Comparison of ENCODE assay signal across 8 cellular contexts in genomic region chr12:54853933-54854538, GRCh38. TPM values are rescaled to one million over a fixed set of nuclear protein-coding genes. Genes with fewer than 3 reads are reported as not detected.
A peak's percentile ranks its signal among the peaks of the same experiment; 100 is the strongest.
DNase-seq lines count a peak whose midpoint lies in the region; ATAC-seq, FAIRE-seq and TF ChIP-seq lines count a peak whose summit lies in the region.

MUCL1 (plus strand) TSS chr12:54854516; CDS start chr12:54854583, 67 bp downstream.

- POLR2A ChIA-PET in GM12878 (lab: Charles Lee), result no interaction called here

- H3K4me3 ChIP-seq in GM12878, result no peak within 1 kb of the TSS

- H2AFZ ChIP-seq in GM12878 (ENCODE audit: control insufficient read depth, low read depth, low read length), result no peak within 1 kb of the TSS

- SMC1A ChIA-PET in GM12878 (lab: Charles Lee; ENCODE audit: uncharacterized antibody, unreplicated experiment), result interaction anchor here (0.9 to 3.8 kb wide), 9 partner anchors 80 to 218 kb away, joined by 3 to 18 read pairs (median 5); no protein-coding TSS in a partner anchor

- H3K36me3 ChIP-seq in GM12878 (ENCODE audit: control insufficient read depth in 2 of 2, insufficient read depth in 2 of 2, low read length in 1 of 2), result no peaks in the 10 kb centered on the region

- peak; percentile 93 for TF ChIP-seq RAD21 in GM12878 (IDR thresholded peaks at IDR 0.05; ENCODE audit: insufficient read depth, low read depth, low read length)

- RAD21 ChIA-PET in GM12878 (lab: Charles Lee; ENCODE audit: unreplicated experiment), result interaction anchor here (0.8 to 2.3 kb wide), 6 partner anchors 103 to 218 kb away, joined by 3 to 14 read pairs (median 5); no protein-coding TSS in a partner anchor

- no peak for TF ChIP-seq EP300 in GM12878 (IDR thresholded peaks at IDR 0.05; ENCODE audit: borderline replicate concordance in 1 of 2, control insufficient read depth in 1 of 2, low read depth in 2 of 2, low read length in 2 of 2)

- no peaks in the 10 kb centered on the region for H3K9me3 ChIP-seq in GM12878 (replicated peaks; ENCODE audit: control insufficient read depth, insufficient read depth, low read length)

- no peak within 1 kb of the TSS for H3K4me2 ChIP-seq in GM12878 (ENCODE audit: control insufficient read depth, insufficient read depth)

- H3K27me3 ChIP-seq in GM12878 (replicated peaks in 1 of 2; ENCODE audit: control insufficient read depth in 2 of 2, insufficient read depth in 2 of 2, low read length in 1 of 2), result no peaks in the 10 kb centered on the region

- DNase-seq in Right ventricle myocardium superior (no peak), cardiac septum (ENCODE audit: low spot score) (no peak), NCI-H1930 (lab: John Stamatoyannopoulos, UW) (peak; percentile 3 to 6), T-helper 9 cell (peak; percentile 41), GM12878 (ENCODE audit: low read depth, low spot score) (peak; percentile 28), kidney glomerular epithelial cell (lab: John Stamatoyannopoulos, UW) (peak; percentile 41)
- DNase-seq in stimulated activated CD4-positive, alpha-beta T cell treated with anti-CD3 and anti-CD28 coated beads, TNF-alpha, amount 100 ng/mL, for 48 hours (ENCODE audit: low read depth in 3 of 3), result peak; percentile 57 to 65 (median 58)

- 17% methylated on average over 6 of the region's 6 CpGs for WGBS in GM12878 (ENCODE audit: insufficient coverage, insufficient replicate concordance, low lambda C conversion rate, missing lambda C conversion rate)

- ATAC-seq in Right ventricle myocardium superior (ENCODE audit: poor library complexity) (peak; percentile 69), HG02981 (IDR thresholded peaks at IDR 0.05; ENCODE audit: unreplicated experiment) (peak; percentile 95), GM12878 (peak; percentile 100)

- H4K20me1 ChIP-seq in GM12878 (ENCODE audit: control insufficient read depth, insufficient read depth), result no peaks in the 10 kb centered on the region

- H3K79me2 ChIP-seq in GM12878 (ENCODE audit: control insufficient read depth, insufficient read depth, low read length), result no peaks in the 10 kb centered on the region

- CTCF ChIA-PET in GM12878 (lab: Yijun Ruan, JAX), result interaction anchor here (0.6 to 5.0 kb wide), 14 partner anchors 13 to 218 kb away, joined by 3 to 36 read pairs (median 4); no protein-coding TSS in a partner anchor

- in situ Hi-C loops in GM12878 (cut with MboI), result loop anchor here (5.0 kb wide), 3 partner anchors 83 to 218 kb away; no protein-coding TSS in a partner anchor

- peak; percentile 83 to 92 (median 89); a peak in 5 of 6 replicates for TF ChIP-seq CTCF in GM12878 (IDR thresholded peaks at IDR 0.05 in 2 of 3, conservative IDR thresholded peaks at IDR 0.05 in 1 of 3; ENCODE audit: control insufficient read depth in 2 of 3, extremely low read depth in 1 of 3, insufficient read depth in 1 of 3, low read depth in 3 of 3, low read length in 3 of 3)

- peak; percentile 98 for FAIRE-seq in GM12878 (lab: Jason Lieb, UNC)

- BruUV-seq in GM12878 (replicated peaks; lab: Mats Ljungman, UMichigan), result no TSS peak

- intact Hi-C loops in Right ventricle myocardium superior (cut with DNase I) (loop anchor here (10.0 kb wide), 1 partner anchor 101 kb away; no protein-coding TSS in a partner anchor), cardiac septum (cut with DNase I) (no loop called here), GM12878 (cut with micrococcal nuclease; ENCODE audit: unreplicated experiment) (loop anchor here (1.0 to 5.0 kb wide), 5 partner anchors 104 to 288 kb away; no protein-coding TSS in a partner anchor)

- no peak for TF ChIP-seq POLR2A in GM12878 (IDR thresholded peaks at IDR 0.05; ENCODE audit: low read depth, low read length)

- H3K4me1 ChIP-seq in GM12878 (ENCODE audit: control insufficient read depth, insufficient read depth, low read length), result no peaks in the 10 kb centered on the region

- no peak within 1 kb of the TSS for H3K27ac ChIP-seq in GM12878 (ENCODE audit: control insufficient read depth, insufficient read depth)

- no peak within 1 kb of the TSS for H3K9ac ChIP-seq in GM12878 (ENCODE audit: control insufficient read depth, insufficient read depth, low read length)

TF ChIP-seq in GM12878, 131 proteins besides CTCF, POLR2A, EP300 and RAD21:
- no peak for TF ChIP-seq CUX1 (IDR thresholded peaks at IDR 0.05; ENCODE audit: insufficient replicate concordance, low read depth, low read length)
- peak; percentile 90 for TF ChIP-seq SMC3 (IDR thresholded peaks at IDR 0.05; ENCODE audit: borderline replicate concordance, low read length)
- TF ChIP-seq YY1 (IDR thresholded peaks at IDR 0.05; ENCODE audit: low read depth, low read length), result 0 out of 2 replicates have a peak, but pooled peaks have one; percentile 51

RNA-seq across cellular contexts. Expression of gene MUCL1, which starts in this region (rescaled TPM):
- total RNA-seq in Right ventricle myocardium superior, result not detected
- not detected for total RNA-seq in cardiac septum
- total RNA-seq in GM12878 (2013; cell fraction: nucleolus; rRNA removed), result not detected in 2 replicates
- total RNA-seq in GM12878 (2014; rRNA removed), result not detected in 2 replicates
- not detected in 2 replicates for total RNA-seq in GM12878 (2014; rRNA removed; fragmentation: Illumina TruSeq; extraction: Trizol)
- not detected in 2 replicates for total RNA-seq in GM12878 (2021)
- not detected for polyA plus RNA-seq in GM12878 (2011; ENCODE audit: low read depth)
- polyA plus RNA-seq in GM12878 (2011; rRNA removed), result 0.68 TPM in 1 of 2 replicates, not detected in the other
- not detected in 2 replicates for polyA plus RNA-seq in GM12878 (2011; cell fraction: cytosol; rRNA removed)
- not detected in 2 replicates for polyA plus RNA-seq in GM12878 (2011; cell fraction: nucleus; rRNA removed)
- not detected in 2 replicates for polyA plus RNA-seq in GM12878 (2012)
- polyA plus RNA-seq in GM12878 (2014; fragmentation: Illumina TruSeq; extraction: Trizol), result not detected in 2 replicates
- not detected for polyA plus RNA-seq in GM12878 (2014; fragmentation: Nextera tagmentation; extraction: Ambion mirVana)
- not detected in 2 replicates for polyA plus RNA-seq in GM12878 (2014; rRNA removed)
- not detected for polyA plus RNA-seq in GM12878 (2016; fragmentation: Nextera tagmentation; extraction: Ambion mirVana)
- polyA minus RNA-seq in GM12878 (2011; rRNA and poly(A)+ RNA removed), result not detected in 2 replicates
- not detected in 2 replicates for polyA minus RNA-seq in GM12878 (2011; cell fraction: cytosol; rRNA and poly(A)+ RNA removed)
- not detected in 2 replicates for polyA minus RNA-seq in GM12878 (2011; cell fraction: nucleus; rRNA and poly(A)+ RNA removed)

Comparison
In these comparisons a context has a peak if more than half of its experiments do, and no peak if none do; other contexts are left out.
1. Peak in ATAC-seq in Right ventricle myocardium superior; RNA of the gene not detected or under 1 TPM.
2. Peak in DNase-seq and ATAC-seq in GM12878; RNA of the gene not detected or under 1 TPM.
3. DNase-seq: peak in NCI-H1930 (2 of 2), T-helper 9 cell (single experiment), kidney glomerular epithelial cell (single experiment) and stimulated activated CD4-positive, alpha-beta T cell treated with anti-CD3 and anti-CD28 coated beads, TNF-alpha, amount 100 ng/mL, for 48 hours (3 of 3); none in Right ventricle myocardium superior (single experiment) and cardiac septum (single experiment).
4. Peak in every context shown above with its lines, with median percentiles within 50 percentile points of each other: ATAC-seq.